8 cellular contexts compared by ENCODE assay signal in genomic region chr10:21173433-21173963, GRCh38.
DNase-seq lines count a peak whose midpoint lies in the region; ATAC-seq and TF ChIP-seq lines count a peak whose summit lies in the region.

No MANE protein-coding gene starts in this region.

- peaks cover 2 to 24% of the 10 kb centered on the region in 2 donors for H3K36me3 Mint-ChIP-seq in CD14-positive monocyte

- TF ChIP-seq CTCF in CD14-positive monocyte (IDR thresholded peaks at IDR 0.05) (no peak), ovary (IDR thresholded peaks at IDR 0.05) (no peak)

- intact Hi-C loops in CD14-positive monocyte (cut with micrococcal nuclease) (no loop called here), ovary (cut with DNase I) (no loop called here), posterior vena cava (cut with DNase I) (no loop called here)

- H3K4me1 ChIP-seq in NT2/D1 (ENCODE audit: insufficient read depth, insufficient read length) (no peaks in the 10 kb centered on the region), esophagus (ENCODE audit: control insufficient read depth in 2 of 2, insufficient read depth in 2 of 2, low read length in 1 of 2) (peaks cover 0 to 2% of the 10 kb centered on the region in 2 donors), ovary (ENCODE audit: insufficient read depth) (peaks cover 4% of the 10 kb centered on the region)

- no peak for ATAC-seq in HG03521 (IDR thresholded peaks at IDR 0.05; ENCODE audit: unreplicated experiment)
- no peak for ATAC-seq in HG02852 (IDR thresholded peaks at IDR 0.05; ENCODE audit: unreplicated experiment)

- DNase-seq in CD14-positive monocyte (ENCODE audit: low spot score): no peak
- no peak for DNase-seq in NT2/D1 (ENCODE audit: low read depth, low spot score)
- DNase-seq in ovary: peak in 2 of 5 donors; percentile 8 to 22
- DNase-seq in Kasumi-1 (lab: John Stamatoyannopoulos, UW): no peak
- no peak for DNase-seq in posterior vena cava (ENCODE audit: low spot score)

- TF ChIP-seq EP300 in ovary (IDR thresholded peaks at IDR 0.05): no peak

- H3K27ac Mint-ChIP-seq in CD14-positive monocyte: peak overlapping the region in 2 of 7 donors; percentile 79 to 94

- H3K9ac ChIP-seq in NT2/D1 (ENCODE audit: insufficient read length, low read depth): peak overlapping the region; percentile 67

- H3K4me3 ChIP-seq in NT2/D1 (ENCODE audit: insufficient read length, low read depth) (peak overlapping the region; percentile 63), esophagus (ENCODE audit: low read depth in 1 of 2, low read length in 2 of 2) (peak overlapping the region; percentile 77 to 81), ovary (peak overlapping the region; percentile 33)

- H3K36me3 ChIP-seq in NT2/D1 (ENCODE audit: insufficient read depth, insufficient read length, low read length) (peaks cover 3% of the 10 kb centered on the region), esophagus (ENCODE audit: control insufficient read depth in 2 of 2, insufficient read depth in 2 of 2, low read length in 1 of 2) (no peaks in the 10 kb centered on the region), ovary (no peaks in the 10 kb centered on the region)

- H3K4me1 Mint-ChIP-seq in CD14-positive monocyte: peaks cover 3% of the 10 kb centered on the region

- H3K27ac ChIP-seq in esophagus (ENCODE audit: low read depth in 2 of 2, low read length in 1 of 2) (peak overlapping the region; percentile 91 to 96), ovary (no peak overlapping the region)

- H3K27me3 Mint-ChIP-seq in CD14-positive monocyte (ENCODE audit: low read depth in 3 of 3): peaks cover 55 to 83% (median 68%) of the 10 kb centered on the region in 3 donors

- H3K9me3 Mint-ChIP-seq in CD14-positive monocyte: peaks cover 0 to 15% (median 0%) of the 10 kb centered on the region in 7 donors

- H3K27me3 ChIP-seq in NT2/D1 (ENCODE audit: insufficient read depth, insufficient read length) (peaks cover 15% of the 10 kb centered on the region), esophagus (ENCODE audit: control insufficient read depth in 1 of 2, insufficient read depth in 2 of 2, low read length in 2 of 2) (no peaks in the 10 kb centered on the region), ovary (no peaks in the 10 kb centered on the region)

- 1% methylated on average over 48 to 60 of the region's 60 CpGs for WGBS in esophagus, 2 donors
- WGBS in ovary, 3 donors: 0 to 1% (median 0%) methylated on average over 33 to 60 of the region's 60 CpGs

- H3K9me3 ChIP-seq in NT2/D1 (ENCODE audit: insufficient read depth, low read length) (no peaks in the 10 kb centered on the region), esophagus (ENCODE audit: control insufficient read depth in 2 of 2, insufficient read depth in 1 of 2, low read depth in 1 of 2, low read length in 1 of 2) (no peaks in the 10 kb centered on the region), ovary (no peaks in the 10 kb centered on the region)

- H3K4me3 Mint-ChIP-seq in CD14-positive monocyte: peak overlapping the region; percentile 28 to 88

- TF ChIP-seq POLR2A in ovary (IDR thresholded peaks at IDR 0.05): no peak

Comparison
In these comparisons a context has a peak if more than half of its experiments do, and no peak if none do; other contexts are left out.
1. H3K27ac ChIP-seq: peak in esophagus (2 of 2); none in ovary (0 of 2).
2. Peak in every context shown above with its lines, with median percentiles within 50 percentile points of each other: H3K4me3 ChIP-seq.